ENCODE assay signal across 1 cellular context in the genomic region with DNA sequence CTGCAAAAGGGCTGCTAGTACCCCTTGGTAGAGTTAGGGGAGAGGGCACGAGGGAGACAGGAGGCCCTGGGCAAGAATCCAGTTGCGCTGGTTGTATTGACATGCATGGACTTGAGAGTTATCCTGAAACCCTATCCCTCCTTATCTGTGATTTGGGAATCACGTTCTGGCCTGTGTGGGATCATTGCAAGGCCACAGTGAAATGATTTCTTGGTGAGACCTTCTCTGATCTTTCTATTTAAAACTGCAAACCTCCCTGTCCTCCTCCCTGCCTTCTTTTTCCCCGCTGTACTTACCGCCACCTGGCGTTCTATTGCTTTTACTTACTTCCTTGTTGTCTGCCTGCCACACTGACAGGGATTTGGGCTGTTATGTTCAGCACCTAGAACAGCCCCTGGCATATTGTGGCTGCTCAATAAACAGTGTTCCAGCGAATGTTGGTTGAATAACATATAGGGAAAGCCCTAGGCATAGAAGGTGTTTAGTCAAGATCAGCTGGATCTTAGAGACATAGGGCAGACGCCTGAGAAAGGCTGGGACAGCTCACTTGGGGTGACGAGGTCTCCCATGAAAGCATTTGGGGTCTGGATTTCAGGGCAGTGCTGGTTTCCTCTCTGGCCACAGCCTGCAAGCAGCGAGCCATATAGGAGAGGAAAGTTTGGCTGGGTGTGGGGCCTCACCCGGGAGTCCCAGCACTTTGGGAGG.
TF ChIP-seq lines count a peak whose summit lies in the region.

No MANE protein-coding gene starts in this region.

TF ChIP-seq in GM12878, 131 proteins besides CTCF, POLR2A, EP300 and RAD21:
- TF ChIP-seq, protein P1, sequence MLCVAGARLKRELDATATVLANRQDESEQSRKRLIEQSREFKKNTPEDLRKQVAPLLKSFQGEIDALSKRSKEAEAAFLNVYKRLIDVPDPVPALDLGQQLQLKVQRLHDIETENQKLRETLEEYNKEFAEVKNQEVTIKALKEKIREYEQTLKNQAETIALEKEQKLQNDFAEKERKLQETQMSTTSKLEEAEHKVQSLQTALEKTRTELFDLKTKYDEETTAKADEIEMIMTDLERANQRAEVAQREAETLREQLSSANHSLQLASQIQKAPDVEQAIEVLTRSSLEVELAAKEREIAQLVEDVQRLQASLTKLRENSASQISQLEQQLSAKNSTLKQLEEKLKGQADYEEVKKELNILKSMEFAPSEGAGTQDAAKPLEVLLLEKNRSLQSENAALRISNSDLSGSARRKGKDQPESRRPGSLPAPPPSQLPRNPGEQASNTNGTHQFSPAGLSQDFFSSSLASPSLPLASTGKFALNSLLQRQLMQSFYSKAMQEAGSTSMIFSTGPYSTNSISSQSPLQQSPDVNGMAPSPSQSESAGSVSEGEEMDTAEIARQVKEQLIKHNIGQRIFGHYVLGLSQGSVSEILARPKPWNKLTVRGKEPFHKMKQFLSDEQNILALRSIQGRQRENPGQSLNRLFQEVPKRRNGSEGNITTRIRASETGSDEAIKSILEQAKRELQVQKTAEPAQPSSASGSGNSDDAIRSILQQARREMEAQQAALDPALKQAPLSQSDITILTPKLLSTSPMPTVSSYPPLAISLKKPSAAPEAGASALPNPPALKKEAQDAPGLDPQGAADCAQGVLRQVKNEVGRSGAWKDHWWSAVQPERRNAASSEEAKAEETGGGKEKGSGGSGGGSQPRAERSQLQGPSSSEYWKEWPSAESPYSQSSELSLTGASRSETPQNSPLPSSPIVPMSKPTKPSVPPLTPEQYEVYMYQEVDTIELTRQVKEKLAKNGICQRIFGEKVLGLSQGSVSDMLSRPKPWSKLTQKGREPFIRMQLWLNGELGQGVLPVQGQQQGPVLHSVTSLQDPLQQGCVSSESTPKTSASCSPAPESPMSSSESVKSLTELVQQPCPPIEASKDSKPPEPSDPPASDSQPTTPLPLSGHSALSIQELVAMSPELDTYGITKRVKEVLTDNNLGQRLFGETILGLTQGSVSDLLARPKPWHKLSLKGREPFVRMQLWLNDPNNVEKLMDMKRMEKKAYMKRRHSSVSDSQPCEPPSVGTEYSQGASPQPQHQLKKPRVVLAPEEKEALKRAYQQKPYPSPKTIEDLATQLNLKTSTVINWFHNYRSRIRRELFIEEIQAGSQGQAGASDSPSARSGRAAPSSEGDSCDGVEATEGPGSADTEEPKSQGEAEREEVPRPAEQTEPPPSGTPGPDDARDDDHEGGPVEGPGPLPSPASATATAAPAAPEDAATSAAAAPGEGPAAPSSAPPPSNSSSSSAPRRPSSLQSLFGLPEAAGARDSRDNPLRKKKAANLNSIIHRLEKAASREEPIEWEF (IDR thresholded peaks at IDR 0.05; ENCODE audit: insufficient replicate concordance, low read depth, low read length), result no peak
- TF ChIP-seq SMC3 (IDR thresholded peaks at IDR 0.05; ENCODE audit: borderline replicate concordance, low read length), result peak; percentile 86; the same call in 1 of the 2 replicates
- TF ChIP-seq CBFB (IDR thresholded peaks at IDR 0.05; ENCODE audit: low read depth), result no peak
- TF ChIP-seq MTA2 (IDR thresholded peaks at IDR 0.05; ENCODE audit: low read depth), result no peak
- TF ChIP-seq, protein P2, sequence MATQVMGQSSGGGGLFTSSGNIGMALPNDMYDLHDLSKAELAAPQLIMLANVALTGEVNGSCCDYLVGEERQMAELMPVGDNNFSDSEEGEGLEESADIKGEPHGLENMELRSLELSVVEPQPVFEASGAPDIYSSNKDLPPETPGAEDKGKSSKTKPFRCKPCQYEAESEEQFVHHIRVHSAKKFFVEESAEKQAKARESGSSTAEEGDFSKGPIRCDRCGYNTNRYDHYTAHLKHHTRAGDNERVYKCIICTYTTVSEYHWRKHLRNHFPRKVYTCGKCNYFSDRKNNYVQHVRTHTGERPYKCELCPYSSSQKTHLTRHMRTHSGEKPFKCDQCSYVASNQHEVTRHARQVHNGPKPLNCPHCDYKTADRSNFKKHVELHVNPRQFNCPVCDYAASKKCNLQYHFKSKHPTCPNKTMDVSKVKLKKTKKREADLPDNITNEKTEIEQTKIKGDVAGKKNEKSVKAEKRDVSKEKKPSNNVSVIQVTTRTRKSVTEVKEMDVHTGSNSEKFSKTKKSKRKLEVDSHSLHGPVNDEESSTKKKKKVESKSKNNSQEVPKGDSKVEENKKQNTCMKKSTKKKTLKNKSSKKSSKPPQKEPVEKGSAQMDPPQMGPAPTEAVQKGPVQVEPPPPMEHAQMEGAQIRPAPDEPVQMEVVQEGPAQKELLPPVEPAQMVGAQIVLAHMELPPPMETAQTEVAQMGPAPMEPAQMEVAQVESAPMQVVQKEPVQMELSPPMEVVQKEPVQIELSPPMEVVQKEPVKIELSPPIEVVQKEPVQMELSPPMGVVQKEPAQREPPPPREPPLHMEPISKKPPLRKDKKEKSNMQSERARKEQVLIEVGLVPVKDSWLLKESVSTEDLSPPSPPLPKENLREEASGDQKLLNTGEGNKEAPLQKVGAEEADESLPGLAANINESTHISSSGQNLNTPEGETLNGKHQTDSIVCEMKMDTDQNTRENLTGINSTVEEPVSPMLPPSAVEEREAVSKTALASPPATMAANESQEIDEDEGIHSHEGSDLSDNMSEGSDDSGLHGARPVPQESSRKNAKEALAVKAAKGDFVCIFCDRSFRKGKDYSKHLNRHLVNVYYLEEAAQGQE (IDR thresholded peaks at IDR 0.05; ENCODE audit: low read depth, low read length), result peak; percentile 67; the same call in 1 of the 2 replicates
